ENCODE assay signal across 9 cellular contexts in genomic region chr11:46916251-46916650, GRCh38. TPM values are rescaled to one million over a fixed set of nuclear protein-coding genes. Genes with fewer than 3 reads are reported as not detected.
DNase-seq lines count a peak whose midpoint lies in the region; ATAC-seq and TF ChIP-seq lines count a peak whose summit lies in the region.
"Had no signal": no experiment of that assay in that cellular context is flagged by ENCODE, and none has a peak within 500 bp of the region (broad histone marks: within the 10 kb centered on the region; RNA-seq: fewer than 3 reads in every experiment).

No MANE protein-coding gene starts in this region.

- H3K9ac ChIP-seq in PC-3 (ENCODE audit: low read length), result no peak overlapping the region

- BruUV-seq in Panc1 (replicated peaks; lab: Mats Ljungman, UMichigan) (no TSS peak), PC-3 (replicated peaks; lab: Mats Ljungman, UMichigan) (no TSS peak)

- no peaks in the 10 kb centered on the region for H3K9me2 ChIP-seq in PC-3 (replicated peaks; ENCODE audit: low read length)

- H3K27ac ChIP-seq in Panc1 (ENCODE audit: low read length) (peak overlapping the region; percentile 53; the same call in 1 of the 2 replicates), osteoblast (ENCODE audit: low read depth, low read length) (no peak overlapping the region), PC-3 (ENCODE audit: low read length) (no peak overlapping the region)

- H3K79me2 ChIP-seq in osteoblast (ENCODE audit: insufficient read depth, low read length) (no peaks in the 10 kb centered on the region), PC-3 (ENCODE audit: low read length) (no peaks in the 10 kb centered on the region)

- CTCF ChIA-PET in Panc1 (lab: Charles Lee) (interaction anchor here (0.7 to 2.0 kb wide), 4 partner anchors 20 to 867 kb away, joined by 3 to 23 read pairs (median 4); partner anchors contain the start of gene CSTPP1), PC-3 (lab: Charles Lee) (interaction anchor here (0.6 to 0.8 kb wide), 2 partner anchors 25 to 263 kb away, joined by 3 read pairs; no protein-coding TSS in a partner anchor)

- in situ Hi-C loops in Panc1 (cut with HindIII; ENCODE audit: low pct_unique_long_range_greater_than_20kb, low sequenced_read_pairs), result no loop called here

- no peaks in the 10 kb centered on the region for H4K20me1 ChIP-seq in osteoblast (ENCODE audit: insufficient read depth, low read length)
- no peaks in the 10 kb centered on the region for H4K20me1 ChIP-seq in PC-3 (ENCODE audit: low read length)

- H3K4me1 ChIP-seq in Panc1 (ENCODE audit: control insufficient read depth, insufficient read depth, low read length), result peaks cover 28% of the 10 kb centered on the region
- peaks cover 40% of the 10 kb centered on the region for H3K4me1 ChIP-seq in osteoblast (ENCODE audit: insufficient read depth, low read length)
- H3K4me1 ChIP-seq in PC-3 (ENCODE audit: insufficient read depth, low read length), result peaks cover 16% of the 10 kb centered on the region

- POLR2A ChIA-PET in Panc1 (lab: Charles Lee), result no interaction called here
- POLR2A ChIA-PET in PC-3 (lab: Charles Lee; ENCODE audit: unreplicated experiment), result no interaction called here

- H3K9me3 ChIP-seq in Panc1 (ENCODE audit: control insufficient read depth, insufficient read depth, low read depth, low read length), result no peaks in the 10 kb centered on the region
- no peaks in the 10 kb centered on the region for H3K9me3 ChIP-seq in osteoblast (ENCODE audit: low read depth, low read length)
- no peaks in the 10 kb centered on the region for H3K9me3 ChIP-seq in PC-3 (ENCODE audit: low read length)

- no peak for ATAC-seq in Panc1
- no peak for ATAC-seq in HG03460 (IDR thresholded peaks at IDR 0.05; ENCODE audit: unreplicated experiment)
- no peak for ATAC-seq in HG03342 (IDR thresholded peaks at IDR 0.05; ENCODE audit: unreplicated experiment)
- no peak for ATAC-seq in PC-3

- H3K27me3 ChIP-seq in Panc1 (ENCODE audit: control insufficient read depth, insufficient read depth, low read length) (no peaks in the 10 kb centered on the region), osteoblast (ENCODE audit: insufficient read depth, low read length) (no peaks in the 10 kb centered on the region), PC-3 (ENCODE audit: low read length) (peaks cover 15% of the 10 kb centered on the region)
- H3K27me3 ChIP-seq: foreskin keratinocyte had no signal

- H3K4me3 ChIP-seq in AG10803 (ENCODE audit: low read length), result peak overlapping the region; percentile 65
- H3K4me3 ChIP-seq in Panc1 (ENCODE audit: low read depth in 2 of 2, low read length in 2 of 2), result peak overlapping the region in 1 of 2 experiments; percentile 59; a peak in 2 of 4 replicates
- peak overlapping the region; percentile 64 for H3K4me3 ChIP-seq in epithelial cell of proximal tubule (ENCODE audit: low read depth, low read length)
- H3K4me3 ChIP-seq in osteoblast (ENCODE audit: insufficient read depth, low read length), result peak overlapping the region; percentile 67
- H3K4me3 ChIP-seq in PC-3 (ENCODE audit: low read length), result no peak overlapping the region

- H3F3A ChIP-seq in PC-3 (ENCODE audit: low read length, unreplicated experiment), result no peaks in the 10 kb centered on the region

- peak overlapping the region; percentile 70 for H2AFZ ChIP-seq in osteoblast (ENCODE audit: low read length)
- H2AFZ ChIP-seq in PC-3 (ENCODE audit: low read length), result no peak overlapping the region

- H3K4me2 ChIP-seq in osteoblast (ENCODE audit: insufficient read depth, low read length), result peak overlapping the region; percentile 75
- H3K4me2 ChIP-seq in PC-3 (ENCODE audit: low read length), result no peak overlapping the region

- intact Hi-C loops in Panc1 (cut with micrococcal nuclease; ENCODE audit: unreplicated experiment) (no loop called here), PC-3 (cut with micrococcal nuclease) (no loop called here)

- peak; percentile 79 for DNase-seq in AG10803 (ENCODE audit: low read depth)
- DNase-seq in Panc1 (ENCODE audit: low read depth, low spot score), result no peak
- DNase-seq in epithelial cell of proximal tubule (ENCODE audit: low read depth), result no peak
- DNase-seq in osteoblast (ENCODE audit: insufficient read length, low spot score, missing footprints), result no peak
- DNase-seq in NCI-H146 (lab: John Stamatoyannopoulos, UW), result no peak
- no peak for DNase-seq in PC-3

- H3K36me3 ChIP-seq in Panc1 (ENCODE audit: control insufficient read depth, insufficient read depth, low read length) (no peaks in the 10 kb centered on the region), osteoblast (ENCODE audit: insufficient read depth, low read length) (no peaks in the 10 kb centered on the region), PC-3 (ENCODE audit: low read depth, low read length) (no peaks in the 10 kb centered on the region)

- TF ChIP-seq CTCF in AG10803 (conservative IDR thresholded peaks at IDR 0.05; ENCODE audit: low read length) (no peak), Panc1 (IDR thresholded peaks at IDR 0.05) (no peak), epithelial cell of proximal tubule (conservative IDR thresholded peaks at IDR 0.05; ENCODE audit: low read depth, low read length) (no peak), osteoblast (IDR thresholded peaks at IDR 0.05; ENCODE audit: extremely low read depth, low read depth, low read length) (no peak), PC-3 (conservative IDR thresholded peaks at IDR 0.05; ENCODE audit: low read depth, low read length) (no peak)

RNA-seq across cellular contexts. Expression of gene LRP4, which starts 2.1 kb away (rescaled TPM):
- 11.7 TPM for total RNA-seq in Panc1 (2021; ENCODE audit: unreplicated experiment)
- polyA plus RNA-seq in Panc1 (2012; ENCODE audit: insufficient read length), result 8.8 TPM
- 2.8 and 5.0 TPM in 2 replicates for total RNA-seq in epithelial cell of proximal tubule
- total RNA-seq in osteoblast, result 1.5 and 2.2 TPM in 2 replicates
- total RNA-seq in PC-3 (2014; rRNA removed), result 0.87 and 3.1 TPM in 2 replicates

RNA-seq across cellular contexts. Expression of gene CSTPP1, which starts 20.3 kb away (rescaled TPM):
- total RNA-seq in Panc1 (2021; ENCODE audit: unreplicated experiment), result 29.0 TPM
- 37.3 TPM for polyA plus RNA-seq in Panc1 (2012; ENCODE audit: insufficient read length)
- total RNA-seq in epithelial cell of proximal tubule, result 32.1 and 39.8 TPM in 2 replicates
- 27.1 and 31.5 TPM in 2 replicates for total RNA-seq in osteoblast
- 15.2 and 21.7 TPM in 2 replicates for total RNA-seq in PC-3 (2014; rRNA removed)
